Comparison of ENCODE assay signal across 10 cellular contexts in the genomic region with DNA sequence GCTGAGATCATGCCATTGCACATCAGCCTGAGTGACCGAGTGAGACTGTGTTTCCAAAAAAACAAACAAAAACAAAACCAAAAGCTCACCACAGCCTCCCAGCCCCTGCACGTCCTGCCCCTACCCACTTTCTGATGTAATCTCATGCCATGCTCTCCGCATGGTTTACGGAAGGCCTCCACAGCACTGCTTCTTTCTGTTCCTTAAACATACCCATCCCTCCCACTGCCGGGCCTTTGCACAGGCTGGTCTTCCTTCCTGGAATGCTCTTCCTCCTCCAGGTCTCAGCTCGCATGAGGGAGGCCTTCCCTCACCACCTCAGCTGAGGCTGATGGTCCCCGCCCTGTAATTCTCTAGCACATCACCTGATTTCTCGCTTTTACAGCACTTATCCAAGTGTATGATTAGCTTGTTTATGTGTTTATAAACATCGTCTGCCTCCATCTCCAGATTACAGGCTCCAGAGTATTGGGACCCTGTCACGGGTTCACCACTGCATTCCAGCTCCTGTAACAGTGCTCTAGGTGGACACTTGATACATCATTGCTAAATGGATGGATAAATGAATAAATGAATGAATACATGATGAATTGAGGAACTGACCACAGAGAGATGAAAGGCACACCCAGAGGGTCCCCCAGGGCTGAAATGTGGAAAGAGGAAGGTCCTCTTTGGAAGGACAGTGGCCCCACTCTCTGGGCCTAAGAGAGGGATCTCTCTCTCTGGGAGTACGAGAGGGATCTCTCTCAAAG. TPM values are rescaled to one million over a fixed set of nuclear protein-coding genes. Genes with fewer than 3 reads are reported as not detected.
DNase-seq lines count a peak whose midpoint lies in the region; ATAC-seq, FAIRE-seq and TF ChIP-seq lines count a peak whose summit lies in the region.
"Had no signal": no experiment of that assay in that cellular context is flagged by ENCODE, and none has a peak within 500 bp of the region (broad histone marks: within the 10 kb centered on the region; RNA-seq: fewer than 3 reads in every experiment).

No MANE protein-coding gene starts in this region.

- peak; percentile 97 for DNase-seq in H4 (ENCODE audit: low spot score)
- no peak for DNase-seq in RWPE2 (ENCODE audit: low spot score)
- DNase-seq in fibroblast of gingiva (ENCODE audit: low read depth) = peak; percentile 38
- DNase-seq in gastrocnemius medialis = no peak
- no peak for DNase-seq in WERI-Rb-1
- no peak for DNase-seq in NCI-H345 (lab: John Stamatoyannopoulos, UW)
- DNase-seq in kidney = no peak
- DNase-seq in SKM-1 (lab: John Stamatoyannopoulos, UW; ENCODE audit: unreplicated experiment) = no peak
- DNase-seq: activated CD4-positive, alpha-beta T cell treated with anti-CD3 and anti-CD28 coated beads for 48 hours; NCI-H2227 treated with DMSO at 0.1 percent for 48 hours had no signal

- peak overlapping the region; percentile 93 for H3K27ac ChIP-seq in RWPE2 (ENCODE audit: poor library complexity, severe bottlenecking)
- H3K27ac ChIP-seq in gastrocnemius medialis = peak overlapping the region; percentile 79 to 85 (median 84)
- no peak overlapping the region for H3K27ac ChIP-seq in WERI-Rb-1
- no peak overlapping the region for H3K27ac ChIP-seq in kidney (ENCODE audit: low read depth in 2 of 2, low read length in 2 of 2)

- in situ Hi-C loops in gastrocnemius medialis (cut with MboI; ENCODE audit: low sequenced_read_pairs in 4 of 4) = loop anchor here in 2 of 4 donors (10.0 kb wide), 2 partner anchors 58 to 68 kb away; a partner anchor contains a TSS

- TF ChIP-seq POLR2A in gastrocnemius medialis (IDR thresholded peaks at IDR 0.05) = no peak

- ATAC-seq in RWPE2 (ENCODE audit: low read depth) = no peak
- ATAC-seq in gastrocnemius medialis = no peak

- H3K9me3 ChIP-seq in RWPE2 (ENCODE audit: severe bottlenecking) (no peaks in the 10 kb centered on the region), gastrocnemius medialis (no peaks in the 10 kb centered on the region), WERI-Rb-1 (ENCODE audit: severe bottlenecking) (peaks cover 2% of the 10 kb centered on the region), kidney (ENCODE audit: control insufficient read depth in 1 of 2, low read length in 2 of 2) (no peaks in the 10 kb centered on the region)

- intact Hi-C loops in gastrocnemius medialis (cut with DNase I; ENCODE audit: low total_unique reads) = loop anchor here (2.0 to 5.0 kb wide), 2 partner anchors 34 to 75 kb away; a partner anchor contains a TSS
- intact Hi-C loops in kidney (cut with DNase I) = no loop called here

- H3K4me3 ChIP-seq in RWPE2 (ENCODE audit: severe bottlenecking) (no peak overlapping the region), gastrocnemius medialis (no peak overlapping the region), WERI-Rb-1 (ENCODE audit: low read depth, low read length) (no peak overlapping the region), kidney (ENCODE audit: low read length in 2 of 2) (no peak overlapping the region)

- no peaks in the 10 kb centered on the region for H3K36me3 ChIP-seq in RWPE2 (ENCODE audit: low read depth)
- H3K36me3 ChIP-seq in gastrocnemius medialis = peaks cover 0 to 7% of the 10 kb centered on the region in 2 donors
- no peaks in the 10 kb centered on the region for H3K36me3 ChIP-seq in WERI-Rb-1
- H3K36me3 ChIP-seq in kidney (ENCODE audit: control insufficient read depth in 1 of 2, insufficient read depth in 2 of 2, low read length in 2 of 2) = peaks cover 12 to 19% of the 10 kb centered on the region in 2 donors

- TF ChIP-seq CTCF in RWPE2 (IDR thresholded peaks at IDR 0.05; ENCODE audit: poor library complexity, severe bottlenecking) = no peak
- no peak for TF ChIP-seq CTCF in gastrocnemius medialis (IDR thresholded peaks at IDR 0.05 in 4 of 5, conservative IDR thresholded peaks at IDR 0.05 in 1 of 5)
- TF ChIP-seq CTCF in WERI-Rb-1 (IDR thresholded peaks at IDR 0.05; ENCODE audit: low read depth, low read length) = no peak
- TF ChIP-seq CTCF in kidney (IDR thresholded peaks at IDR 0.05; ENCODE audit: borderline replicate concordance, extremely low read depth, insufficient read depth) = no peak

- H3K4me1 ChIP-seq in RWPE2 (ENCODE audit: insufficient read depth, poor library complexity, severe bottlenecking) (peaks cover 19% of the 10 kb centered on the region), gastrocnemius medialis (peaks cover 36 to 61% of the 10 kb centered on the region in 2 donors), kidney (ENCODE audit: control insufficient read depth in 1 of 2, insufficient read depth in 1 of 2, low read depth in 1 of 2, low read length in 2 of 2) (peaks cover 11 to 18% of the 10 kb centered on the region in 2 donors)

- no peak for FAIRE-seq in kidney (lab: Jason Lieb, UNC)

- no peaks in the 10 kb centered on the region for H3K27me3 ChIP-seq in RWPE2 (ENCODE audit: insufficient read depth, poor library complexity, severe bottlenecking)
- no peaks in the 10 kb centered on the region for H3K27me3 ChIP-seq in gastrocnemius medialis
- no peaks in the 10 kb centered on the region for H3K27me3 ChIP-seq in WERI-Rb-1 (ENCODE audit: insufficient read depth, low read depth, severe bottlenecking)

- H3K9ac ChIP-seq in kidney (ENCODE audit: low read length in 2 of 2) = peak overlapping the region in 1 of 2 donors; percentile 28

RNA-seq across cellular contexts. Expression of a gene that starts 22.1 kb away (rescaled TPM):
- 0.72 and 0.76 TPM in 2 replicates for total RNA-seq in H4 (2014; rRNA removed; shearing (Covaris generic))
- total RNA-seq in gastrocnemius medialis = 100 to 1,000 TPM; 128 to 242 (median 179) TPM
- 46.3 TPM for total RNA-seq in kidney
- 93.2 TPM for polyA plus RNA-seq in kidney (ENCODE audit: insufficient read depth, low read depth, low replicate concordance)

RNA-seq across cellular contexts. Expression of a gene that starts 32.8 kb away (rescaled TPM):
- 18.0 and 20.8 TPM in 2 replicates for total RNA-seq in H4 (2014; rRNA removed; shearing (Covaris generic))
- total RNA-seq in gastrocnemius medialis (1 to 10 TPM; 6.0 to 7.1 (median 6.8) TPM), kidney (19.8 TPM)
- polyA plus RNA-seq in kidney (ENCODE audit: insufficient read depth, low read depth, low replicate concordance) = 4.6 TPM

RNA-seq across cellular contexts. Expression of a gene that starts 58.4 kb away (rescaled TPM):
- 165 and 180 TPM in 2 replicates for total RNA-seq in H4 (2014; rRNA removed; shearing (Covaris generic))
- 10 to 100 TPM; 36.5 to 56.3 (median 44.5) TPM for total RNA-seq in gastrocnemius medialis
- total RNA-seq in kidney = 126 TPM
- polyA plus RNA-seq in kidney (ENCODE audit: insufficient read depth, low read depth, low replicate concordance) = 45.3 TPM

Comparison
In these comparisons a context has a peak if more than half of its experiments do, and no peak if none do; other contexts are left out.
1. DNase-seq: peak in H4 (single experiment) and fibroblast of gingiva (single experiment); none in RWPE2 (single experiment), gastrocnemius medialis (0 of 2), WERI-Rb-1 (single experiment), NCI-H345 (single experiment), kidney (single experiment) and SKM-1 (single experiment).
2. H3K27ac ChIP-seq: peak in RWPE2 (single experiment) and gastrocnemius medialis (4 of 4); none in WERI-Rb-1 (single experiment) and kidney (0 of 2).
3. RNA of a gene that starts 22.1 kb away (total RNA-seq): 128 to 242 TPM in gastrocnemius medialis and 46.3 TPM in kidney (single experiment); 0.72 to 0.76 TPM in H4; every median in the first group is over 10 times any median in the second.